Comparison of ENCODE assay signal across 16 cellular contexts in the genomic region with DNA sequence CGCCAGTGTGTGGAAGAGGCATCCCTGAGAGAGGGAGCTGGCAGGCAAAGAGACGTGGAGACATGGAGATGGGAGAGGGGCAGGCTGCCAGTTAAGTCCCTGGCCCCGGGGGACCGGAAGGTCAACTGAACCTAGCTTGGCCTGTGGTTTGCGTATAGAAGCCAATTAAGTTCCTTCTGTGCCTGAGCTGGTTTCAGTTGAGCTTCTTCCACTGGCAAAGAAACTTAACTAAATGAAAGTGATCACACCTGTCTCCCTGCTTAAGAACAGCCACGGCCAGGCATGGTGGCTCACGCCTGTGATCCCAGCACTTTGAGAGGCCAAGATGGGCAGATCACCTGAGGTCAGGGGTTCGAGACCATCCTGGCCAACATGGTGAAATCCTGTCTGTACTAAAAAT. TPM values are rescaled to one million over a fixed set of nuclear protein-coding genes. Genes with fewer than 3 reads are reported as not detected.
DNase-seq lines count a peak whose midpoint lies in the region; ATAC-seq and TF ChIP-seq lines count a peak whose summit lies in the region.
"Had no signal": no experiment of that assay in that cellular context is flagged by ENCODE, and none has a peak within 500 bp of the region (broad histone marks: within the 10 kb centered on the region; RNA-seq: fewer than 3 reads in every experiment).

No MANE protein-coding gene starts in this region.

- H2AFZ ChIP-seq in neuronal stem cell (ENCODE audit: low read length): no peak overlapping the region
- H2AFZ ChIP-seq: GM23248 had no signal

- H3K36me3 ChIP-seq in RWPE2 (ENCODE audit: low read depth): peaks cover 64% of the 10 kb centered on the region
- H3K36me3 ChIP-seq in neuronal stem cell (replicated peaks in 1 of 2; ENCODE audit: control insufficient read depth in 2 of 2, insufficient read depth in 2 of 2, low read length in 2 of 2): no peaks in the 10 kb centered on the region
- H3K36me3 ChIP-seq: HAP-1 had no signal

- H2BK15ac ChIP-seq in neuronal stem cell (ENCODE audit: low read length): no peak overlapping the region

- H3K4me3 ChIP-seq in RWPE2 (ENCODE audit: severe bottlenecking) (no peak overlapping the region), neuronal stem cell (ENCODE audit: low read length in 2 of 2) (no peak overlapping the region)
- H3K4me3 ChIP-seq: A549, GM23248, HAP-1 had no signal

- peak overlapping the region; percentile 42 for H3K18ac ChIP-seq in neuronal stem cell (ENCODE audit: low read length)

- no peak overlapping the region for H2BK12ac ChIP-seq in neuronal stem cell (ENCODE audit: low read length)

- H2BK120ac ChIP-seq in neuronal stem cell (ENCODE audit: low read depth, low read length): no peak overlapping the region

- no peak for ATAC-seq in RWPE2 (ENCODE audit: low read depth)
- no peak for ATAC-seq in HG02884 (IDR thresholded peaks at IDR 0.05; ENCODE audit: unreplicated experiment)
- ATAC-seq: A549 had no signal

- no peak overlapping the region for H3K23ac ChIP-seq in neuronal stem cell (ENCODE audit: low read depth, low read length, poor library complexity)

- no peak overlapping the region for H2AK5ac ChIP-seq in neuronal stem cell (ENCODE audit: low read depth, low read length)

- H3K9me3 ChIP-seq in RWPE2 (ENCODE audit: severe bottlenecking): no peaks in the 10 kb centered on the region
- H3K9me3 ChIP-seq in neuronal stem cell (replicated peaks in 1 of 2; ENCODE audit: control insufficient read depth in 2 of 2, insufficient read depth in 1 of 2, low read depth in 1 of 2, low read length in 2 of 2): no peaks in the 10 kb centered on the region
- H3K9me3 ChIP-seq: A549, Caco-2, HAP-1 had no signal

- no peak overlapping the region for H3K4me2 ChIP-seq in neuronal stem cell (ENCODE audit: insufficient read depth, low read length, poor library complexity, severe bottlenecking)
- H3K4me2 ChIP-seq: A549 had no signal

- DNase-seq in NCI-H82 treated with DMSO at 0.1 percent for 48 hours (lab: John Stamatoyannopoulos, UW; ENCODE audit: unreplicated experiment) (peak; percentile 23), NCI-H82 (lab: John Stamatoyannopoulos, UW) (no peak), MV-4-11 (lab: John Stamatoyannopoulos, UW) (peak; percentile 52), RWPE2 (ENCODE audit: low spot score) (peak; percentile 73), neuronal stem cell (ENCODE audit: low spot score) (no peak)
- no peak for DNase-seq in activated CD4-positive, alpha-beta T cell treated with anti-CD3 and anti-CD28 coated beads for 4 hours
- DNase-seq in stimulated activated CD4-positive, alpha-beta T cell treated with anti-CD3 and anti-CD28 coated beads, Interleukin-1b, Interleukin-23, amount 100 ng/mL, for 48 hours: no peak
- DNase-seq: AML-193, GM23248 had no signal

- H3K9ac ChIP-seq in neuronal stem cell (ENCODE audit: low read depth, low read length, poor library complexity): no peak overlapping the region
- H3K9ac ChIP-seq: GM23248 had no signal

- peak overlapping the region; percentile 22 for H3K14ac ChIP-seq in neuronal stem cell (ENCODE audit: low read length)

- H3K79me1 ChIP-seq in neuronal stem cell (ENCODE audit: low read depth, low read length): no peaks in the 10 kb centered on the region

- H4K8ac ChIP-seq in neuronal stem cell (ENCODE audit: low read depth, low read length): no peak overlapping the region

- H2BK5ac ChIP-seq in neuronal stem cell (ENCODE audit: low read length): no peak overlapping the region

- no peaks in the 10 kb centered on the region for H3K4me1 ChIP-seq in RWPE2 (ENCODE audit: insufficient read depth, poor library complexity, severe bottlenecking)
- peaks cover 0 to under 1% of the 10 kb centered on the region in 2 donors for H3K4me1 ChIP-seq in neuronal stem cell (ENCODE audit: control insufficient read depth in 2 of 2, insufficient read depth in 1 of 2, low read depth in 1 of 2, low read length in 2 of 2)
- H3K4me1 ChIP-seq: Caco-2, HAP-1 had no signal

- no peak overlapping the region for H4K91ac ChIP-seq in neuronal stem cell (ENCODE audit: low read depth, low read length, poor library complexity)

- H3K27me3 ChIP-seq in RWPE2 (ENCODE audit: insufficient read depth, poor library complexity, severe bottlenecking) (no peaks in the 10 kb centered on the region), neuronal stem cell (ENCODE audit: control insufficient read depth in 3 of 3, insufficient read depth in 3 of 3, low read depth in 1 of 3, low read length in 3 of 3) (no peaks in the 10 kb centered on the region)

- H3K27ac ChIP-seq in RWPE2 (ENCODE audit: poor library complexity, severe bottlenecking) (no peak overlapping the region), neuronal stem cell (replicated peaks; ENCODE audit: low read length) (no peak overlapping the region)
- H3K27ac ChIP-seq: 22Rv1, A549, C4-2B, GM23248 had no signal

- no peak overlapping the region for H3K4ac ChIP-seq in neuronal stem cell (ENCODE audit: low read length)

- no peak for TF ChIP-seq CTCF in RWPE2 (IDR thresholded peaks at IDR 0.05; ENCODE audit: poor library complexity, severe bottlenecking)

- WGBS in neuronal stem cell (ENCODE audit: extremely low coverage in 2 of 2, insufficient read length in 2 of 2, insufficient replicate concordance in 1 of 2), 2 donors: no CpG with 5 or more reads among the region's 8 CpGs

RNA-seq across cellular contexts. Expression of gene NNAT, which starts 26.7 kb away (rescaled TPM):
- 549 TPM for polyA plus RNA-seq in neuronal stem cell (2013, experiment 1 of 2)
- 523 TPM for polyA plus RNA-seq in neuronal stem cell (2013, experiment 2 of 2)
- polyA plus RNA-seq: A549, BJ had no signal

RNA-seq across cellular contexts. Expression of gene BLCAP, which starts 33.4 kb away (rescaled TPM):
- polyA plus RNA-seq in neuronal stem cell (2013, experiment 1 of 2): 49.1 TPM
- 48.5 TPM for polyA plus RNA-seq in neuronal stem cell (2013, experiment 2 of 2)

Comparison
In these comparisons a context has a peak if more than half of its experiments do, and no peak if none do; other contexts are left out.
1. DNase-seq: peak in NCI-H82 treated with DMSO at 0.1 percent for 48 hours (single experiment), MV-4-11 (single experiment) and RWPE2 (single experiment); none in NCI-H82 (single experiment), neuronal stem cell (single experiment), activated CD4-positive, alpha-beta T cell treated with anti-CD3 and anti-CD28 coated beads for 4 hours (0 of 2) and stimulated activated CD4-positive, alpha-beta T cell treated with anti-CD3 and anti-CD28 coated beads, Interleukin-1b, Interleukin-23, amount 100 ng/mL, for 48 hours (single experiment).